Comparison of ENCODE assay signal across 25 cellular contexts in the genomic region with DNA sequence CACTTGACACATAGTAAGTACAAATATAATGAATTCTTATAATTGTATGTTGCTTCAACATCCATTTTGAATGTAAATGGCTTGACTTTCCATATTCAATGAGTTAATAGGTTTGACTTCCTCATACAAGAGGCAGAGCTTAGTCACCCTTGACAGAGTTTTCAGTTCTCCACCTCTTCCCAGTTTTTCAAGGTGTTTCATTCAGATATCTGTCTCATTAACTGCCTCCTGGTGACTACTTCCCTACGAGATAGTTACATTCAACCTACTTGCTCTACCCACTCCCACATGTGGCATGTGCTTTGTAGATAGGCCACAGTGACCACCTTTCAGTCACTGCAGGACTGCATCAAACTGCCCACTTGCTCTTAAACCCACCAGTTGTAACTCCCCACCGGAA. TPM values are rescaled to one million over a fixed set of nuclear protein-coding genes. Genes with fewer than 3 reads are reported as not detected.
DNase-seq lines count a peak whose midpoint lies in the region; ATAC-seq, FAIRE-seq and TF ChIP-seq lines count a peak whose summit lies in the region.
"Had no signal": no experiment of that assay in that cellular context is flagged by ENCODE, and none has a peak within 500 bp of the region (broad histone marks: within the 10 kb centered on the region; RNA-seq: fewer than 3 reads in every experiment).

No MANE protein-coding gene starts in this region.

- peaks cover 52% of the 10 kb centered on the region for H3K9me3 Mint-ChIP-seq in WTC11

- CTCF ChIA-PET in A673 (lab: Charles Lee) (no interaction called here), WTC11 (lab: Charles Lee) (no interaction called here)

- POLR2A ChIA-PET in A673 (lab: Charles Lee; ENCODE audit: low non-redundant PET): no interaction called here
- POLR2A ChIA-PET in WTC11 (lab: Charles Lee): interaction anchor here (0.9 kb wide), 1 partner anchor 160 kb away, joined by 3 read pairs; no protein-coding TSS in a partner anchor

- no TSS peak for BruUV-seq in A673 (replicated peaks; lab: Mats Ljungman, UMichigan)

- no peak overlapping the region for H3K4me3 Mint-ChIP-seq in WTC11
- H3K4me3 Mint-ChIP-seq: activated naive CD8-positive, alpha-beta T cell treated with anti-CD3 and anti-CD28 coated beads for 36 hours; activated T-helper 1 cell treated with anti-CD3 and anti-CD28 coated beads, Interleukin-12 subunit alpha, Interleukin-12 subunit beta, Interleukin-2, Interleukin-4 antibody, amounts not matched to agents 30 ng/mL and 10 ng/mL and 1 ng/mL, durations not matched to agents 14 hours and 24 hours and 36 hours; CD4-positive, CD25-positive, alpha-beta regulatory T cell; nephron progenitor cell; T-helper 2 cell treated with Interferon-gamma antibody and Interleukin-4, amounts not matched to agents 5 μg/mL and 100 μg/mL, for 36 hours had no signal

- H3K27me3 Mint-ChIP-seq in WTC11 (ENCODE audit: low read depth): no peaks in the 10 kb centered on the region; the same call in 1 of the 2 replicates
- H3K27me3 Mint-ChIP-seq: activated naive CD8-positive, alpha-beta T cell treated with anti-CD3 and anti-CD28 coated beads for 36 hours; CD4-positive, CD25-positive, alpha-beta regulatory T cell had no signal

- H3K4me3 ChIP-seq in A673 (ENCODE audit: low read depth, low read length, poor library complexity, severe bottlenecking): no peak overlapping the region
- H3K4me3 ChIP-seq: dorsolateral prefrontal cortex, K562, PC-9, psoas muscle, SJSA1 had no signal

- peak overlapping the region; percentile 24 for H3K27ac ChIP-seq in A673 (ENCODE audit: low read depth, low read length, poor library complexity, severe bottlenecking)

- no peaks in the 10 kb centered on the region for H3K27me3 ChIP-seq in A673 (replicated peaks; ENCODE audit: insufficient read depth, low read depth, low read length, poor library complexity)
- H3K27me3 ChIP-seq: dorsolateral prefrontal cortex, SJSA1 had no signal

- TF ChIP-seq CTCF in A673 (conservative IDR thresholded peaks at IDR 0.05; ENCODE audit: low read depth, low read length): no peak
- no peak for TF ChIP-seq CTCF in WTC11 (IDR thresholded peaks at IDR 0.05)

- ATAC-seq in WTC11 (no peak), esophagus mucosa (peak; percentile 40)
- ATAC-seq: K562, left colon, psoas muscle had no signal

- DNase-seq in A673 (ENCODE audit: low spot score): no peak
- no peak for DNase-seq in GM18507 (ENCODE audit: extremely low spot score, insufficient read length, low read depth)
- DNase-seq in WTC11 (ENCODE audit: low spot score): no peak
- DNase-seq in NCI-H774 (lab: John Stamatoyannopoulos, UW): no peak
- no peak for DNase-seq in NK-92 treated with Interleukin-12 subunit alpha and Interleukin-12 subunit beta, amount 100 ng/mL, for 24 hours (lab: John Stamatoyannopoulos, UW)
- no peak for DNase-seq in NCI-H2107 (lab: John Stamatoyannopoulos, UW)
- DNase-seq in dedifferentiated amniotic fluid mesenchymal stem cell (ENCODE audit: extremely low spot score): no peak
- DNase-seq: activated naive CD8-positive, alpha-beta T cell treated with anti-CD3 and anti-CD28 coated beads for 36 hours; CD4-positive, CD25-positive, alpha-beta regulatory T cell; DMS79; dorsolateral prefrontal cortex; left colon; NCI-H1092; NCI-H2081; NCI-H510A treated with DMSO at 0.1 percent for 48 hours; nephron progenitor cell; PC-9; psoas muscle had no signal

- H3K4me1 ChIP-seq in A673 (ENCODE audit: insufficient read depth, low read length, poor library complexity, severe bottlenecking): peaks cover 14% of the 10 kb centered on the region

- intact Hi-C loops in A673 (cut with micrococcal nuclease; ENCODE audit: unreplicated experiment): loop anchor here (10.0 kb wide), 1 partner anchor 158 kb away; a partner anchor contains a TSS

- no peaks in the 10 kb centered on the region for H3K36me3 ChIP-seq in A673 (ENCODE audit: insufficient read depth, low read length, poor library complexity, severe bottlenecking)
- H3K36me3 ChIP-seq: SJSA1 had no signal

- peak; percentile 55 for FAIRE-seq in GM18507 (lab: Jason Lieb, UNC)
- FAIRE-seq: K562 had no signal

- 0 out of 2 replicates have a peak overlapping the region, but pooled peaks have one; percentile 58 for H3K27ac Mint-ChIP-seq in WTC11
- H3K27ac Mint-ChIP-seq: activated naive CD8-positive, alpha-beta T cell treated with anti-CD3 and anti-CD28 coated beads for 36 hours; activated T-helper 1 cell treated with anti-CD3 and anti-CD28 coated beads, Interleukin-12 subunit alpha, Interleukin-12 subunit beta, Interleukin-2, Interleukin-4 antibody, amounts not matched to agents 30 ng/mL and 10 ng/mL and 1 ng/mL, durations not matched to agents 14 hours and 24 hours and 36 hours; CD4-positive, CD25-positive, alpha-beta regulatory T cell; nephron progenitor cell; T-helper 2 cell treated with Interferon-gamma antibody and Interleukin-4, amounts not matched to agents 5 μg/mL and 100 μg/mL, for 36 hours had no signal

- H3K4me1 Mint-ChIP-seq in WTC11: peaks cover 45% of the 10 kb centered on the region
- H3K4me1 Mint-ChIP-seq: CD4-positive, CD25-positive, alpha-beta regulatory T cell; nephron progenitor cell had no signal

- H3K36me3 Mint-ChIP-seq in WTC11: peaks cover 58% of the 10 kb centered on the region
- H3K36me3 Mint-ChIP-seq: activated naive CD8-positive, alpha-beta T cell treated with anti-CD3 and anti-CD28 coated beads for 36 hours; CD4-positive, CD25-positive, alpha-beta regulatory T cell had no signal

- peaks cover 24% of the 10 kb centered on the region for H3K9me3 ChIP-seq in A673 (ENCODE audit: low read depth, low read length, poor library complexity, severe bottlenecking)
- H3K9me3 ChIP-seq: psoas muscle had no signal

TF ChIP-seq in WTC11, 78 proteins besides CTCF, POLR2A, EP300 and RAD21:
- no peak for TF ChIP-seq RELA (CRISPR knock-in tag; IDR thresholded peaks at IDR 0.05; ENCODE audit: borderline replicate concordance)

RNA-seq across cellular contexts. Expression of a gene that starts 60.0 kb away (rescaled TPM):
- not detected in 2 replicates for total RNA-seq in A673 (2021)
- total RNA-seq in WTC11 (2021): not detected in 3 replicates
- not detected for total RNA-seq in esophagus mucosa
- total RNA-seq: activated CD8-positive, alpha-beta memory T cell treated with anti-CD3 and anti-CD28 coated beads for 36 hours; activated naive CD8-positive, alpha-beta T cell treated with anti-CD3 and anti-CD28 coated beads for 36 hours; activated T-helper 1 cell treated with anti-CD3 and anti-CD28 coated beads, Interleukin-12 subunit alpha, Interleukin-12 subunit beta, Interleukin-2, Interleukin-4 antibody, amounts not matched to agents 30 ng/mL and 10 ng/mL and 1 ng/mL, durations not matched to agents 14 hours and 24 hours and 36 hours; CD4-positive, CD25-positive, alpha-beta regulatory T cell; dorsolateral prefrontal cortex; K562; left colon; PC-9; SJSA1; subcutaneous adipose tissue had no signal
